1 cellular context compared by ENCODE assay signal in the genomic region with DNA sequence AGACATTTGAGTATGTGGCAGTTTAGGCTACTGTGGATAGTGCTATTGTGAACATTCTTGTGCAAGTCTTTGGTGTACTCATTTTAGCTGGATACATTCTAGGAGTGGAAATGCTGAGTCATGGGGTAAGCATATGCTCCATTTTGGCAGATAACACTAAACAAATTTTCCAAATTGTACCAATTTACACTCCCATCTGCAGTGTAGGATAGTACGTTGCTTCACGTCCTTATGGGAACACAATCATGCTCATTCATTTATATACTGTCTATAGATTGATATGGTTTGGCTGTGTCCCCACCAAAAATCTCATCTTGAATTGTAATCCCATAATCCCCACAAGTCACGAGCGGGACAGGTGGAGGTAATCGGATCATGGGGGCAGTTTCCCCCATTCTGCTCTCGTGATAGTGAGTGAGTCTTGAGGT.
TF ChIP-seq lines count a peak whose summit lies in the region.

No MANE protein-coding gene starts in this region.

TF ChIP-seq in K562, 482 proteins besides CTCF, POLR2A, EP300 and RAD21 (continued from another document):
- TF ChIP-seq, protein P1, sequence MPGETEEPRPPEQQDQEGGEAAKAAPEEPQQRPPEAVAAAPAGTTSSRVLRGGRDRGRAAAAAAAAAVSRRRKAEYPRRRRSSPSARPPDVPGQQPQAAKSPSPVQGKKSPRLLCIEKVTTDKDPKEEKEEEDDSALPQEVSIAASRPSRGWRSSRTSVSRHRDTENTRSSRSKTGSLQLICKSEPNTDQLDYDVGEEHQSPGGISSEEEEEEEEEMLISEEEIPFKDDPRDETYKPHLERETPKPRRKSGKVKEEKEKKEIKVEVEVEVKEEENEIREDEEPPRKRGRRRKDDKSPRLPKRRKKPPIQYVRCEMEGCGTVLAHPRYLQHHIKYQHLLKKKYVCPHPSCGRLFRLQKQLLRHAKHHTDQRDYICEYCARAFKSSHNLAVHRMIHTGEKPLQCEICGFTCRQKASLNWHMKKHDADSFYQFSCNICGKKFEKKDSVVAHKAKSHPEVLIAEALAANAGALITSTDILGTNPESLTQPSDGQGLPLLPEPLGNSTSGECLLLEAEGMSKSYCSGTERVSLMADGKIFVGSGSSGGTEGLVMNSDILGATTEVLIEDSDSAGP (CRISPR knock-in tag; IDR thresholded peaks at IDR 0.05) = no peak
- TF ChIP-seq CREB1 (IDR thresholded peaks at IDR 0.05) (no peak), CREB1 (CRISPR knock-in tag; IDR thresholded peaks at IDR 0.05) (no peak), NRF1 (conservative IDR thresholded peaks at IDR 0.05 in 1 of 2, IDR thresholded peaks at IDR 0.05 in 1 of 2) (no peak), ATF7 (IDR thresholded peaks at IDR 0.05) (peak; percentile 35; the same call in 1 of the 2 replicates), SOX6 (IDR thresholded peaks at IDR 0.05) (0 out of 2 replicates have a peak, but pooled peaks have one; percentile 16), ZNF316 (IDR thresholded peaks at IDR 0.05) (peak; percentile 99), HLTF (IDR thresholded peaks at IDR 0.05) (no peak), L3MBTL2 (IDR thresholded peaks at IDR 0.05) (peak; percentile 68), ZNF77 (CRISPR knock-in tag; IDR thresholded peaks at IDR 0.05) (no peak), ZNF717 (CRISPR knock-in tag; IDR thresholded peaks at IDR 0.05) (0 out of 2 replicates have a peak, but pooled peaks have one; percentile 48), HNRNPL (IDR thresholded peaks at IDR 0.05; ENCODE audit: low read depth, low read length) (no peak), RUNX1 (IDR thresholded peaks at IDR 0.05; ENCODE audit: low read depth) (no peak), FOSL1 (tag; conservative IDR thresholded peaks at IDR 0.05) (peak; percentile 86), EHMT2 (IDR thresholded peaks at IDR 0.05) (peak; percentile 41; the same call in 1 of the 2 replicates), CSDE1 (IDR thresholded peaks at IDR 0.05) (0 out of 4 replicates have a peak, but pooled peaks of 1 of the 2 experiments have one; percentile 33), FOXK1 (CRISPR knock-in tag; IDR thresholded peaks at IDR 0.05; ENCODE audit: borderline replicate concordance) (no peak), GATA2 (CRISPR knock-in tag; IDR thresholded peaks at IDR 0.05) (no peak), ZNF121 (CRISPR knock-in tag; conservative IDR thresholded peaks at IDR 0.05) (no peak), SIRT6 (IDR thresholded peaks at IDR 0.05; ENCODE audit: low read depth, low read length) (no peak), PTRF (tag; IDR thresholded peaks at IDR 0.05) (no peak), ZNF668 (CRISPR knock-in tag; IDR thresholded peaks at IDR 0.05) (no peak), ZNF830 (CRISPR knock-in tag; IDR thresholded peaks at IDR 0.05) (no peak), ZNF184 (CRISPR knock-in tag; IDR thresholded peaks at IDR 0.05) (no peak), ELF2 (CRISPR knock-in tag; IDR thresholded peaks at IDR 0.05) (no peak), ATF1 (CRISPR knock-in tag; IDR thresholded peaks at IDR 0.05) (no peak), ATF1 (tag; IDR thresholded peaks at IDR 0.05) (0 out of 2 replicates have a peak, but pooled peaks have one; percentile 36)
- TF ChIP-seq, protein P2, sequence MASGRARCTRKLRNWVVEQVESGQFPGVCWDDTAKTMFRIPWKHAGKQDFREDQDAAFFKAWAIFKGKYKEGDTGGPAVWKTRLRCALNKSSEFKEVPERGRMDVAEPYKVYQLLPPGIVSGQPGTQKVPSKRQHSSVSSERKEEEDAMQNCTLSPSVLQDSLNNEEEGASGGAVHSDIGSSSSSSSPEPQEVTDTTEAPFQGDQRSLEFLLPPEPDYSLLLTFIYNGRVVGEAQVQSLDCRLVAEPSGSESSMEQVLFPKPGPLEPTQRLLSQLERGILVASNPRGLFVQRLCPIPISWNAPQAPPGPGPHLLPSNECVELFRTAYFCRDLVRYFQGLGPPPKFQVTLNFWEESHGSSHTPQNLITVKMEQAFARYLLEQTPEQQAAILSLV (tag; IDR thresholded peaks at IDR 0.05) = no peak
- TF ChIP-seq, protein P3, sequence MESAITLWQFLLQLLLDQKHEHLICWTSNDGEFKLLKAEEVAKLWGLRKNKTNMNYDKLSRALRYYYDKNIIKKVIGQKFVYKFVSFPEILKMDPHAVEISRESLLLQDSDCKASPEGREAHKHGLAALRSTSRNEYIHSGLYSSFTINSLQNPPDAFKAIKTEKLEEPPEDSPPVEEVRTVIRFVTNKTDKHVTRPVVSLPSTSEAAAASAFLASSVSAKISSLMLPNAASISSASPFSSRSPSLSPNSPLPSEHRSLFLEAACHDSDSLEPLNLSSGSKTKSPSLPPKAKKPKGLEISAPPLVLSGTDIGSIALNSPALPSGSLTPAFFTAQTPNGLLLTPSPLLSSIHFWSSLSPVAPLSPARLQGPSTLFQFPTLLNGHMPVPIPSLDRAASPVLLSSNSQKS (CRISPR knock-in tag; IDR thresholded peaks at IDR 0.05) = no peak
- TF ChIP-seq, protein P4, sequence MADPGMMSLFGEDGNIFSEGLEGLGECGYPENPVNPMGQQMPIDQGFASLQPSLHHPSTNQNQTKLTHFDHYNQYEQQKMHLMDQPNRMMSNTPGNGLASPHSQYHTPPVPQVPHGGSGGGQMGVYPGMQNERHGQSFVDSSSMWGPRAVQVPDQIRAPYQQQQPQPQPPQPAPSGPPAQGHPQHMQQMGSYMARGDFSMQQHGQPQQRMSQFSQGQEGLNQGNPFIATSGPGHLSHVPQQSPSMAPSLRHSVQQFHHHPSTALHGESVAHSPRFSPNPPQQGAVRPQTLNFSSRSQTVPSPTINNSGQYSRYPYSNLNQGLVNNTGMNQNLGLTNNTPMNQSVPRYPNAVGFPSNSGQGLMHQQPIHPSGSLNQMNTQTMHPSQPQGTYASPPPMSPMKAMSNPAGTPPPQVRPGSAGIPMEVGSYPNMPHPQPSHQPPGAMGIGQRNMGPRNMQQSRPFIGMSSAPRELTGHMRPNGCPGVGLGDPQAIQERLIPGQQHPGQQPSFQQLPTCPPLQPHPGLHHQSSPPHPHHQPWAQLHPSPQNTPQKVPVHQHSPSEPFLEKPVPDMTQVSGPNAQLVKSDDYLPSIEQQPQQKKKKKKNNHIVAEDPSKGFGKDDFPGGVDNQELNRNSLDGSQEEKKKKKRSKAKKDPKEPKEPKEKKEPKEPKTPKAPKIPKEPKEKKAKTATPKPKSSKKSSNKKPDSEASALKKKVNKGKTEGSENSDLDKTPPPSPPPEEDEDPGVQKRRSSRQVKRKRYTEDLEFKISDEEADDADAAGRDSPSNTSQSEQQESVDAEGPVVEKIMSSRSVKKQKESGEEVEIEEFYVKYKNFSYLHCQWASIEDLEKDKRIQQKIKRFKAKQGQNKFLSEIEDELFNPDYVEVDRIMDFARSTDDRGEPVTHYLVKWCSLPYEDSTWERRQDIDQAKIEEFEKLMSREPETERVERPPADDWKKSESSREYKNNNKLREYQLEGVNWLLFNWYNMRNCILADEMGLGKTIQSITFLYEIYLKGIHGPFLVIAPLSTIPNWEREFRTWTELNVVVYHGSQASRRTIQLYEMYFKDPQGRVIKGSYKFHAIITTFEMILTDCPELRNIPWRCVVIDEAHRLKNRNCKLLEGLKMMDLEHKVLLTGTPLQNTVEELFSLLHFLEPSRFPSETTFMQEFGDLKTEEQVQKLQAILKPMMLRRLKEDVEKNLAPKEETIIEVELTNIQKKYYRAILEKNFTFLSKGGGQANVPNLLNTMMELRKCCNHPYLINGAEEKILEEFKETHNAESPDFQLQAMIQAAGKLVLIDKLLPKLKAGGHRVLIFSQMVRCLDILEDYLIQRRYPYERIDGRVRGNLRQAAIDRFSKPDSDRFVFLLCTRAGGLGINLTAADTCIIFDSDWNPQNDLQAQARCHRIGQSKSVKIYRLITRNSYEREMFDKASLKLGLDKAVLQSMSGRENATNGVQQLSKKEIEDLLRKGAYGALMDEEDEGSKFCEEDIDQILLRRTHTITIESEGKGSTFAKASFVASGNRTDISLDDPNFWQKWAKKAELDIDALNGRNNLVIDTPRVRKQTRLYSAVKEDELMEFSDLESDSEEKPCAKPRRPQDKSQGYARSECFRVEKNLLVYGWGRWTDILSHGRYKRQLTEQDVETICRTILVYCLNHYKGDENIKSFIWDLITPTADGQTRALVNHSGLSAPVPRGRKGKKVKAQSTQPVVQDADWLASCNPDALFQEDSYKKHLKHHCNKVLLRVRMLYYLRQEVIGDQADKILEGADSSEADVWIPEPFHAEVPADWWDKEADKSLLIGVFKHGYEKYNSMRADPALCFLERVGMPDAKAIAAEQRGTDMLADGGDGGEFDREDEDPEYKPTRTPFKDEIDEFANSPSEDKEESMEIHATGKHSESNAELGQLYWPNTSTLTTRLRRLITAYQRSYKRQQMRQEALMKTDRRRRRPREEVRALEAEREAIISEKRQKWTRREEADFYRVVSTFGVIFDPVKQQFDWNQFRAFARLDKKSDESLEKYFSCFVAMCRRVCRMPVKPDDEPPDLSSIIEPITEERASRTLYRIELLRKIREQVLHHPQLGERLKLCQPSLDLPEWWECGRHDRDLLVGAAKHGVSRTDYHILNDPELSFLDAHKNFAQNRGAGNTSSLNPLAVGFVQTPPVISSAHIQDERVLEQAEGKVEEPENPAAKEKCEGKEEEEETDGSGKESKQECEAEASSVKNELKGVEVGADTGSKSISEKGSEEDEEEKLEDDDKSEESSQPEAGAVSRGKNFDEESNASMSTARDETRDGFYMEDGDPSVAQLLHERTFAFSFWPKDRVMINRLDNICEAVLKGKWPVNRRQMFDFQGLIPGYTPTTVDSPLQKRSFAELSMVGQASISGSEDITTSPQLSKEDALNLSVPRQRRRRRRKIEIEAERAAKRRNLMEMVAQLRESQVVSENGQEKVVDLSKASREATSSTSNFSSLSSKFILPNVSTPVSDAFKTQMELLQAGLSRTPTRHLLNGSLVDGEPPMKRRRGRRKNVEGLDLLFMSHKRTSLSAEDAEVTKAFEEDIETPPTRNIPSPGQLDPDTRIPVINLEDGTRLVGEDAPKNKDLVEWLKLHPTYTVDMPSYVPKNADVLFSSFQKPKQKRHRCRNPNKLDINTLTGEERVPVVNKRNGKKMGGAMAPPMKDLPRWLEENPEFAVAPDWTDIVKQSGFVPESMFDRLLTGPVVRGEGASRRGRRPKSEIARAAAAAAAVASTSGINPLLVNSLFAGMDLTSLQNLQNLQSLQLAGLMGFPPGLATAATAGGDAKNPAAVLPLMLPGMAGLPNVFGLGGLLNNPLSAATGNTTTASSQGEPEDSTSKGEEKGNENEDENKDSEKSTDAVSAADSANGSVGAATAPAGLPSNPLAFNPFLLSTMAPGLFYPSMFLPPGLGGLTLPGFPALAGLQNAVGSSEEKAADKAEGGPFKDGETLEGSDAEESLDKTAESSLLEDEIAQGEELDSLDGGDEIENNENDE (IDR thresholded peaks at IDR 0.05; ENCODE audit: low read depth, low read length) = no peak
- TF ChIP-seq, protein P5, sequence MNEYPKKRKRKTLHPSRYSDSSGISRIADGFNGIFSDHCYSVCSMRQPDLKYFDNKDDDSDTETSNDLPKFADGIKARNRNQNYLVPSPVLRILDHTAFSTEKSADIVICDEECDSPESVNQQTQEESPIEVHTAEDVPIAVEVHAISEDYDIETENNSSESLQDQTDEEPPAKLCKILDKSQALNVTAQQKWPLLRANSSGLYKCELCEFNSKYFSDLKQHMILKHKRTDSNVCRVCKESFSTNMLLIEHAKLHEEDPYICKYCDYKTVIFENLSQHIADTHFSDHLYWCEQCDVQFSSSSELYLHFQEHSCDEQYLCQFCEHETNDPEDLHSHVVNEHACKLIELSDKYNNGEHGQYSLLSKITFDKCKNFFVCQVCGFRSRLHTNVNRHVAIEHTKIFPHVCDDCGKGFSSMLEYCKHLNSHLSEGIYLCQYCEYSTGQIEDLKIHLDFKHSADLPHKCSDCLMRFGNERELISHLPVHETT (CRISPR knock-in tag; conservative IDR thresholded peaks at IDR 0.05 in 1 of 2, IDR thresholded peaks at IDR 0.05 in 1 of 2) = 0 out of 4 replicates have a peak, but pooled peaks of 1 of the 2 experiments have one; percentile 61
- TF ChIP-seq, protein P6, sequence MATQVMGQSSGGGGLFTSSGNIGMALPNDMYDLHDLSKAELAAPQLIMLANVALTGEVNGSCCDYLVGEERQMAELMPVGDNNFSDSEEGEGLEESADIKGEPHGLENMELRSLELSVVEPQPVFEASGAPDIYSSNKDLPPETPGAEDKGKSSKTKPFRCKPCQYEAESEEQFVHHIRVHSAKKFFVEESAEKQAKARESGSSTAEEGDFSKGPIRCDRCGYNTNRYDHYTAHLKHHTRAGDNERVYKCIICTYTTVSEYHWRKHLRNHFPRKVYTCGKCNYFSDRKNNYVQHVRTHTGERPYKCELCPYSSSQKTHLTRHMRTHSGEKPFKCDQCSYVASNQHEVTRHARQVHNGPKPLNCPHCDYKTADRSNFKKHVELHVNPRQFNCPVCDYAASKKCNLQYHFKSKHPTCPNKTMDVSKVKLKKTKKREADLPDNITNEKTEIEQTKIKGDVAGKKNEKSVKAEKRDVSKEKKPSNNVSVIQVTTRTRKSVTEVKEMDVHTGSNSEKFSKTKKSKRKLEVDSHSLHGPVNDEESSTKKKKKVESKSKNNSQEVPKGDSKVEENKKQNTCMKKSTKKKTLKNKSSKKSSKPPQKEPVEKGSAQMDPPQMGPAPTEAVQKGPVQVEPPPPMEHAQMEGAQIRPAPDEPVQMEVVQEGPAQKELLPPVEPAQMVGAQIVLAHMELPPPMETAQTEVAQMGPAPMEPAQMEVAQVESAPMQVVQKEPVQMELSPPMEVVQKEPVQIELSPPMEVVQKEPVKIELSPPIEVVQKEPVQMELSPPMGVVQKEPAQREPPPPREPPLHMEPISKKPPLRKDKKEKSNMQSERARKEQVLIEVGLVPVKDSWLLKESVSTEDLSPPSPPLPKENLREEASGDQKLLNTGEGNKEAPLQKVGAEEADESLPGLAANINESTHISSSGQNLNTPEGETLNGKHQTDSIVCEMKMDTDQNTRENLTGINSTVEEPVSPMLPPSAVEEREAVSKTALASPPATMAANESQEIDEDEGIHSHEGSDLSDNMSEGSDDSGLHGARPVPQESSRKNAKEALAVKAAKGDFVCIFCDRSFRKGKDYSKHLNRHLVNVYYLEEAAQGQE (CRISPR knock-in tag; IDR thresholded peaks at IDR 0.05; ENCODE audit: low read depth) = no peak
- TF ChIP-seq, protein P7, sequence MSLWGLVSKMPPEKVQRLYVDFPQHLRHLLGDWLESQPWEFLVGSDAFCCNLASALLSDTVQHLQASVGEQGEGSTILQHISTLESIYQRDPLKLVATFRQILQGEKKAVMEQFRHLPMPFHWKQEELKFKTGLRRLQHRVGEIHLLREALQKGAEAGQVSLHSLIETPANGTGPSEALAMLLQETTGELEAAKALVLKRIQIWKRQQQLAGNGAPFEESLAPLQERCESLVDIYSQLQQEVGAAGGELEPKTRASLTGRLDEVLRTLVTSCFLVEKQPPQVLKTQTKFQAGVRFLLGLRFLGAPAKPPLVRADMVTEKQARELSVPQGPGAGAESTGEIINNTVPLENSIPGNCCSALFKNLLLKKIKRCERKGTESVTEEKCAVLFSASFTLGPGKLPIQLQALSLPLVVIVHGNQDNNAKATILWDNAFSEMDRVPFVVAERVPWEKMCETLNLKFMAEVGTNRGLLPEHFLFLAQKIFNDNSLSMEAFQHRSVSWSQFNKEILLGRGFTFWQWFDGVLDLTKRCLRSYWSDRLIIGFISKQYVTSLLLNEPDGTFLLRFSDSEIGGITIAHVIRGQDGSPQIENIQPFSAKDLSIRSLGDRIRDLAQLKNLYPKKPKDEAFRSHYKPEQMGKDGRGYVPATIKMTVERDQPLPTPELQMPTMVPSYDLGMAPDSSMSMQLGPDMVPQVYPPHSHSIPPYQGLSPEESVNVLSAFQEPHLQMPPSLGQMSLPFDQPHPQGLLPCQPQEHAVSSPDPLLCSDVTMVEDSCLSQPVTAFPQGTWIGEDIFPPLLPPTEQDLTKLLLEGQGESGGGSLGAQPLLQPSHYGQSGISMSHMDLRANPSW (CRISPR knock-in tag; IDR thresholded peaks at IDR 0.05) = no peak
